8 cellular contexts compared by ENCODE assay signal in the genomic region with DNA sequence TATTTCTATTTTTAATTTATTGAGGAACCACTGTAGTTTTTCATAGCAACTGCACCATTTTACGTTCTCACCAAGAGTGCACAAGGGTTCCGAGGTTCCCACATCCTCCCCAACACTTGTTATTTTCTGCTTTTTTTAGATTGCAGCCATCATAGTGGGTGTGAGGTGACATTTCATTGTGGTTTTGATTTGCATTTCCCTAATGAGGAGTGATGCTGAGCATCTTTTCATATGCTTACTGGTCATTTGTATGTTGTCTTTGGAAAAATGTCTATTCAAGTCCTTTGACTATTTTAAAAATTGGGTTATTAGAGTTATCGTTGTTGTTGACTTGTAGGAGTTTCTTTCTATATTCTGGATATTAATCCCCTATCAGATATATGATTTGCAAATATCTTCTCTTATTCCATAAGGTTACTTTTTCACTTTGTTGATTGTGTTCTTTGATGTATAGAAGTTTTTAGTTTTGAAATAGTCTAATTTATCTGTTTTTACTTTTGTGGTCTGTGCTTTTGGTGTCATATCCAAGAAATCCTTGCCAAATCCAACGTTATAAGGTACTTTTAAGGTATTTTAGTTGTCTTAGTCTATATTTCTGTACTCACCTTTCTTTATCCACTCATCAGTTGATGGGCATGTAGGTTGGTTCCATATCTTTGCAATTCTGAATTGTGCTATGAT. TPM values are rescaled to one million over a fixed set of nuclear protein-coding genes. Genes with fewer than 3 reads are reported as not detected.
A peak's percentile ranks its signal among the peaks of the same experiment; 100 is the strongest.
DNase-seq lines count a peak whose midpoint lies in the region; ATAC-seq and TF ChIP-seq lines count a peak whose summit lies in the region.

No MANE protein-coding gene starts in this region.

- intact Hi-C loops in heart right ventricle (cut with DNase I) = loop anchor here in 1 of 10 donors (2.0 kb wide), 1 partner anchor 15 kb away; no protein-coding TSS in a partner anchor
- intact Hi-C loops in Right ventricle myocardium superior (cut with DNase I) = no loop called here
- intact Hi-C loops in left lung (cut with DNase I) = no loop called here
- intact Hi-C loops in uterus (cut with DNase I; ENCODE audit: low total_unique reads) = no loop called here

- H3K27ac Mint-ChIP-seq in activated naive CD8-positive, alpha-beta T cell treated with anti-CD3 and anti-CD28 coated beads, Interleukin-2, amount 10 ng/mL, durations not matched to agents 7 days and 5 days = peak overlapping the region; percentile 75

- peak overlapping the region; percentile 57 for H3K4me3 Mint-ChIP-seq in activated naive CD8-positive, alpha-beta T cell treated with anti-CD3 and anti-CD28 coated beads, Interleukin-2, amount 10 ng/mL, durations not matched to agents 7 days and 5 days

- H3K36me3 ChIP-seq in heart right ventricle (peaks cover 0 to 95% (median 65%) of the 10 kb centered on the region in 9 donors), left lung (peaks cover 5 to 65% of the 10 kb centered on the region in 2 donors), uterus (no peaks in the 10 kb centered on the region)

- TF ChIP-seq POLR2A in uterus (IDR thresholded peaks at IDR 0.05) = no peak

- H3K27me3 ChIP-seq in heart right ventricle (no peaks in the 10 kb centered on the region), left lung (no peaks in the 10 kb centered on the region), uterus (no peaks in the 10 kb centered on the region)

- TF ChIP-seq CTCF in heart right ventricle (IDR thresholded peaks at IDR 0.05) (no peak), left lung (IDR thresholded peaks at IDR 0.05) (no peak), uterus (IDR thresholded peaks at IDR 0.05) (no peak)

- ATAC-seq in heart right ventricle (no peak), Right ventricle myocardium superior (ENCODE audit: poor library complexity) (no peak), left lung (no peak), GM21786 (IDR thresholded peaks at IDR 0.05; ENCODE audit: unreplicated experiment) (no peak), left lobe of liver (no peak)
- ATAC-seq in activated naive CD8-positive, alpha-beta T cell treated with anti-CD3 and anti-CD28 coated beads, Interleukin-2, amount 10 ng/mL, durations not matched to agents 7 days and 5 days (ENCODE audit: low read depth) = peak; percentile 16

- no peaks in the 10 kb centered on the region for H3K27me3 Mint-ChIP-seq in activated naive CD8-positive, alpha-beta T cell treated with anti-CD3 and anti-CD28 coated beads, Interleukin-2, amount 10 ng/mL, durations not matched to agents 7 days and 5 days

- H3K4me1 Mint-ChIP-seq in activated naive CD8-positive, alpha-beta T cell treated with anti-CD3 and anti-CD28 coated beads, Interleukin-2, amount 10 ng/mL, durations not matched to agents 7 days and 5 days = peaks cover 78% of the 10 kb centered on the region

- 21 to 24% methylated on average over 4 of the region's 4 CpGs for WGBS in heart right ventricle, 2 donors

- H3K9me3 ChIP-seq in heart right ventricle (no peaks in the 10 kb centered on the region), left lung (no peaks in the 10 kb centered on the region), uterus (no peaks in the 10 kb centered on the region)

- POLR2A ChIA-PET in activated naive CD8-positive, alpha-beta T cell treated with anti-CD3 and anti-CD28 coated beads, Interleukin-2, amount 10 ng/mL, durations not matched to agents 7 days and 5 days (lab: Charles Lee) = interaction anchor here (1.1 to 1.5 kb wide), 4 partner anchors 9 to 66 kb away, joined by 3 to 24 read pairs (median 6); a partner anchor contains a TSS

- no peak for DNase-seq in heart right ventricle
- DNase-seq in Right ventricle myocardium superior = no peak
- DNase-seq in activated naive CD8-positive, alpha-beta T cell treated with anti-CD3 and anti-CD28 coated beads, Interleukin-2, amount 10 ng/mL, durations not matched to agents 7 days and 5 days = peak; percentile 9
- DNase-seq in left lung = no peak
- peak in 1 of 2 donors; percentile 1 for DNase-seq in uterus
- no peak for DNase-seq in left lobe of liver (ENCODE audit: low spot score)
- no peak for DNase-seq in amygdala (lab: John Stamatoyannopoulos, UW)

- peak overlapping the region in 7 of 10 donors; percentile 16 to 95 (median 81) for H3K4me3 ChIP-seq in heart right ventricle
- peak overlapping the region in 1 of 2 donors; percentile 80 for H3K4me3 ChIP-seq in left lung
- H3K4me3 ChIP-seq in uterus = no peak overlapping the region

- H3K27ac ChIP-seq in heart right ventricle = peak overlapping the region in 6 of 10 donors; percentile 75 to 100 (median 100)
- H3K27ac ChIP-seq in left lung = peak overlapping the region; percentile 77 to 99
- H3K27ac ChIP-seq in uterus = peak overlapping the region; percentile 98 to 99

- no peaks in the 10 kb centered on the region for H3K9me3 Mint-ChIP-seq in activated naive CD8-positive, alpha-beta T cell treated with anti-CD3 and anti-CD28 coated beads, Interleukin-2, amount 10 ng/mL, durations not matched to agents 7 days and 5 days

- H3K36me3 Mint-ChIP-seq in activated naive CD8-positive, alpha-beta T cell treated with anti-CD3 and anti-CD28 coated beads, Interleukin-2, amount 10 ng/mL, durations not matched to agents 7 days and 5 days = peaks cover 44% of the 10 kb centered on the region

- H3K4me1 ChIP-seq in heart right ventricle = peaks cover 15 to 100% (median 94%) of the 10 kb centered on the region in 9 donors
- H3K4me1 ChIP-seq in left lung = peaks cover 42 to 98% of the 10 kb centered on the region in 2 donors
- peaks cover 11 to 14% of the 10 kb centered on the region in 2 donors for H3K4me1 ChIP-seq in uterus

RNA-seq across cellular contexts. Expression of a gene that starts 9.0 kb away (rescaled TPM):
- total RNA-seq in heart right ventricle (100 to 1,000 TPM; 284 to 808 (median 432) TPM), Right ventricle myocardium superior (451 TPM), left lung (1,000 to 10,000 TPM; 1,146 to 1,441 TPM), uterus (100 to 1,000 TPM in 3 of 4 donors, 10 to 100 TPM in 1; 33.6 to 932 (median 120) TPM), left lobe of liver (766 TPM)
- 1,000 to 10,000 TPM in 1 of 2 donors, 100 to 1,000 TPM in 1; 103 to 1,899 TPM for polyA plus RNA-seq in heart right ventricle
- total RNA-seq in activated naive CD8-positive, alpha-beta T cell treated with anti-CD3 and anti-CD28 coated beads, Interleukin-2, amount 10 ng/mL, durations not matched to agents 7 days and 5 days = 100 to 1,000 TPM; 402 to 407 TPM

RNA-seq across cellular contexts. Expression of a gene that starts 45.2 kb away (rescaled TPM):
- total RNA-seq in heart right ventricle (10 to 100 TPM in 6 of 10 donors, 1 to 10 TPM in 4; 6.0 to 16.9 (median 12.2) TPM), Right ventricle myocardium superior (8.6 TPM), left lung (10 to 100 TPM; 31.7 to 31.9 TPM), uterus (100 to 1,000 TPM in 1 of 4 donors, 10 to 100 TPM in 3; 15.9 to 160 (median 41.5) TPM), left lobe of liver (9.3 TPM)
- 10 to 100 TPM in 1 of 2 donors, 1 to 10 TPM in 1; 9.9 to 12.9 TPM for polyA plus RNA-seq in heart right ventricle
- 10 to 100 TPM; 51.5 to 55.4 TPM for total RNA-seq in activated naive CD8-positive, alpha-beta T cell treated with anti-CD3 and anti-CD28 coated beads, Interleukin-2, amount 10 ng/mL, durations not matched to agents 7 days and 5 days

RNA-seq across cellular contexts. Expression of a gene that starts 49.1 kb away (rescaled TPM):
- total RNA-seq in heart right ventricle (10 to 100 TPM in 1 of 10 donors, 1 to 10 TPM in 9; 4.6 to 12.2 (median 8.3) TPM), Right ventricle myocardium superior (5.3 TPM), left lung (1 to 10 TPM; 8.4 to 9.8 TPM), uterus (1 to 10 TPM in 2 of 4 donors, under 1 TPM in 1, not detected in 1; 0.29 to 5.9 (median 5.3) TPM), left lobe of liver (14.5 TPM)
- 10 to 100 TPM in 1 of 2 donors, 1 to 10 TPM in 1; 3.1 to 10.7 TPM for polyA plus RNA-seq in heart right ventricle
- 10 to 100 TPM; 25.5 to 29.6 TPM for total RNA-seq in activated naive CD8-positive, alpha-beta T cell treated with anti-CD3 and anti-CD28 coated beads, Interleukin-2, amount 10 ng/mL, durations not matched to agents 7 days and 5 days

Comparison
In these comparisons a context has a peak if more than half of its experiments do, and no peak if none do; other contexts are left out.
1. H3K4me3 ChIP-seq: peak in heart right ventricle (7 of 10); none in uterus (0 of 2).
2. Peak in every context shown above with its lines, with median percentiles within 50 percentile points of each other: H3K27ac ChIP-seq.